ENCODE assay signal across 1 cellular context in the genomic region with DNA sequence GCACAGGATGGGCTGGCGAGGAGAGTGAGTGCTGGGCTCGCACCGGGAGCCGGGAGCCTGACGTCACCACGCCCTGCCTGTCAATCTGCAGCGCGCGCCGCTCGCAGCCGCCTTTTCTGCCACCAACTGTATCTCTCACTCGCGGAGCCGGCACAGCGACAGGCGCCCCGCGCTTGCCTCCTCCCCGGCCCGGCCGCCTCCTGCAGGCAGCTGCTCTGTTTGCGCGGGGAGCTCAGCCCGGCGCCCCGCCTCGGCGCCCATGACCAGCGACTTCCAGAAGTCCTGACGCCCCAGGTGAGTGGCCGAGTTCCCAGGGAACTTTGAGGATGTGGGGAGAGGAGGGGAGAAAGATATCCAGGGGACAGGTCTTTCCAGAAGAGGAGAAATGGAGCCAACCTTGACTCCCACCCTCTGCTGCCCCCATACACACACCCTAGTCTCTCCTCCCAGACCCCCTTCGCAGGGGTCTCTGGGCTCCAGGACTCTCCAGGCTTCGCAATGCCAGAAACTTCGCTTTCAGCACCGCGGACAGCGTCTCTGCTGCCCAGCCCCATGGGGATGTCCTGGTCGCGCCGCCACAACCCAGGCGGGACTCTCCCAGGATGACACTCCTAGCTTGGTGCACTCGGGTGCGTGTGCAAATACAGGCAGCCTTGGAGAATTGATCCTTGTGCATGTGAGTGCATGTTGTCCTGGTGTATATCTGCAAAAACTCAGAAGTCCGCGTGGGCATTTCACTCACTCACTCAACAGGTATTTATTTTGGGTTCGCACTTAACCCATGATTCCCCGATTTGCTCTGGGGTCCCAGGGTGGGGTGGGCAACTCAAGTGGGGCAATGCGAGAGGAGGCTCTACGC.
A peak's percentile ranks its signal among the peaks of the same experiment; 100 is the strongest.
TF ChIP-seq lines count a peak whose summit lies in the region.

A gene with protein sequence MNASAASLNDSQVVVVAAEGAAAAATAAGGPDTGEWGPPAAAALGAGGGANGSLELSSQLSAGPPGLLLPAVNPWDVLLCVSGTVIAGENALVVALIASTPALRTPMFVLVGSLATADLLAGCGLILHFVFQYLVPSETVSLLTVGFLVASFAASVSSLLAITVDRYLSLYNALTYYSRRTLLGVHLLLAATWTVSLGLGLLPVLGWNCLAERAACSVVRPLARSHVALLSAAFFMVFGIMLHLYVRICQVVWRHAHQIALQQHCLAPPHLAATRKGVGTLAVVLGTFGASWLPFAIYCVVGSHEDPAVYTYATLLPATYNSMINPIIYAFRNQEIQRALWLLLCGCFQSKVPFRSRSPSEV (plus strand): TSS at position 138 of the 859 bp plus-strand sequence. CDS start 802 bp downstream, outside the sequence.

TF ChIP-seq in H1, 55 proteins besides CTCF, POLR2A, EP300 and RAD21:
- TF ChIP-seq BCL11A (IDR thresholded peaks at IDR 0.05; ENCODE audit: low read depth in 2 of 2, low read length in 2 of 2) (no peak), TCF12 (IDR thresholded peaks at IDR 0.05; ENCODE audit: low read depth, low read length) (no peak), RBBP5 (IDR thresholded peaks at IDR 0.05; ENCODE audit: borderline replicate concordance, low read depth, low read length) (peak; percentile 72; the same call in 1 of the 2 replicates), YY1 (IDR thresholded peaks at IDR 0.05; ENCODE audit: low read depth, low read length) (peak; percentile 49; the same call in 1 of the 2 replicates), JUND (IDR thresholded peaks at IDR 0.05; ENCODE audit: low read length) (peak; percentile 58), PHF8 (conservative IDR thresholded peaks at IDR 0.05; ENCODE audit: low read depth, low read length) (no peak), CREB1 (IDR thresholded peaks at IDR 0.05) (peak; percentile 76), SP4 (IDR thresholded peaks at IDR 0.05; ENCODE audit: low read length) (no peak), BACH1 (IDR thresholded peaks at IDR 0.05; ENCODE audit: low read length) (no peak), SIN3A (conservative IDR thresholded peaks at IDR 0.05 in 1 of 2, IDR thresholded peaks at IDR 0.05 in 1 of 2; ENCODE audit: low read depth in 1 of 2, low read length in 2 of 2) (peak; percentile 98 to 99), SP1 (IDR thresholded peaks at IDR 0.05; ENCODE audit: low read depth, low read length) (no peak), USF2 (IDR thresholded peaks at IDR 0.05; ENCODE audit: low read length) (peak; percentile 15; the same call in 1 of the 2 replicates), KDM4A (IDR thresholded peaks at IDR 0.05; ENCODE audit: low read depth, low read length, severe bottlenecking) (peak; percentile 95), HDAC2 (IDR thresholded peaks at IDR 0.05; ENCODE audit: borderline replicate concordance in 1 of 2, low read depth in 2 of 2, low read length in 2 of 2) (peak; percentile 76 to 95; a peak in 3 of 4 replicates), ASH2L (IDR thresholded peaks at IDR 0.05; ENCODE audit: low read length) (peak; percentile 55), POU5F1 (IDR thresholded peaks at IDR 0.05; ENCODE audit: low read depth, low read length) (no peak), SAP30 (IDR thresholded peaks at IDR 0.05; ENCODE audit: insufficient read depth, insufficient replicate concordance, low read length) (peak; percentile 98), CTBP2 (IDR thresholded peaks at IDR 0.05; ENCODE audit: borderline replicate concordance, insufficient read depth, insufficient read length, low read length) (peak; percentile 46)
- TF ChIP-seq, protein P1, sequence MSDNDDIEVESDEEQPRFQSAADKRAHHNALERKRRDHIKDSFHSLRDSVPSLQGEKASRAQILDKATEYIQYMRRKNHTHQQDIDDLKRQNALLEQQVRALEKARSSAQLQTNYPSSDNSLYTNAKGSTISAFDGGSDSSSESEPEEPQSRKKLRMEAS (IDR thresholded peaks at IDR 0.05), result peak; percentile 70
